In the genomic region with DNA sequence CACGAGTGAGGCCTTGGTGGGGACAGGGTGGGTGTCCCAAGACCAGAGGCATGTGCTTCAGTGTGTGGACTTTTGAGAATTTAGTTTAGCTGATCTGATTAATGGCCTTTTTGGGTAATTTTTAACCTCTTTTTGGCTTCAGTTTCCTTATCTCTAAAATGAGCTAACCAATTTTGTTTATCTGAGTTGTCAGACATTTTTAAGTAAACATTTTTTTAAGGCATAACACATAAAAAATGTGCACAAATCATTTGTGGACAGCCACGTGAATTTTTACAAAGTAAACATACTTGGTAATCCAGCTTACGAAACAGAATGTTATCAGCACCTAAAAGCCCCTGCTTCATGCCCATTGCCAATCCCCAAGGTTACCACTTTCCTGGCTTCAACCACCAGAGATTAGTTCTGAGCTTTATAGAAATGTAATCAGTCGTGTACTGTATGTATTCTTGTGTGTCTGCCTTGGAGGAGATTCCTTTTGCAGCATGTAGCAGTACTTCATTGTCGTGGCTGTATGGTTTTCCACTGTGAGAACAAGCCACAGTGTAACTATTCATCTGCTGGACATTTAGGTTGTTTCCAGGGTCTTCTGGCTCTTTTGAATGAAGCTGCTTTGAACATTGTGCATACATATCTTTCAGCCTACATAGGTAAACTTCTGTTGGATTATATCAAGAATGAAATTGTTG, we compare ENCODE assay signal across 1 cellular context.
A peak's percentile ranks its signal among the peaks of the same experiment; 100 is the strongest.
TF ChIP-seq lines count a peak whose summit lies in the region.

No MANE protein-coding gene starts in this region.

TF ChIP-seq in K562, 482 proteins besides CTCF, POLR2A, EP300 and RAD21 (continued from another document and continues in another):
- TF ChIP-seq, protein P1, sequence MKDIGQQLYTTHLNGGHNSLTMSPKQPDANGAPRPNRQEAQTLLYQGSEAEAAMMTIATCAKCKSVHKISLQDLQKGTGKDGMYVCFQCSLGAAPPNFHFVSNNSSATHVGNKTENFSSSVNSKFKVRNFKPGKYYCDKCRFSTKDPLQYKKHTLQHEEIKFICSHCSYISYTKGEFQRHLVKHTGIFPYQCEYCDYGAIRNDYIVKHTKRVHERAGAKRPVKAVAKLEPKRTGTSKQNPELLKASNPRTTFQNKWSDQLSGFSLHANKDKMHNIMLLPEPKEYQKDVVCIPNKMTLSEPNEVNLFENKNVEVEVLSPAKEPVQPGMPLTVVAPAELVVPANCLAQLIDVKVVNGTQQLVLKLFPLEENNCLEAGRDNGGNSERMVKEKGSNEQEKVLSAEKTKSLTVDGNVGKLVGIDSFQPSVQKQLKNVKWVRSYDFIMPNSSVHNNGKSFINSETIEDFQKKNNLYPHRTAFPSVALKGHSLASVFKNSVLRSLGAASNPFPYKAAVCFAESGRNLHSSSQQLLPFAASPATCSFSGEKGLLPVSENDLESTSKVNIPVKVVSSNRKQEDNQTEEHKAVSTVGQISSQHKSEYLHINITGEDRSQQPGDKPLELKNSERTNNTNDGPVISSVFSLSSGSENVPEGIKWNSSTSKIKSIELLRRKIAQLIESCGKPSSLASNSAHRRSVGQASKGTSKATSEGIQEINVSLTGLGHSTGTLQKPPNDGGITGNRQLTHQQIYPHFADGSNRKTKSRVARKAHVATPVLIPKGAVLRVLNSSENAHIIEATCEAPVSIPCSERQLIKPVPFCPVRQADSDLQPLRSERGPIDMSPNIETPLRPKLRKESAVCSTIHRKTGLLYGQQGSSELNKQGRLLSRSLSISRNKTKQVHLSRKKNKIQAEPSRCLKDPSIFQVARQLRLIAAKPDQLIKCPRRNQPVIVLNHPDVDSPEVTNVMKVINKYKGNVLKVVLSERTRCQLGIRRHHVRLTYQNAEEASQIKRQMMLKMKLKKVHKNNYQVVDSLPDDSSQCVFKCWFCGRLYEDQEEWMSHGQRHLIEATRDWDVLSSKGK (CRISPR knock-in tag; IDR thresholded peaks at IDR 0.05) = no peak
- TF ChIP-seq KDM2B (CRISPR knock-in tag; IDR thresholded peaks at IDR 0.05) (no peak), MEF2A (IDR thresholded peaks at IDR 0.05; ENCODE audit: control insufficient read depth, low read depth, low read length) (no peak), EWSR1 (IDR thresholded peaks at IDR 0.05; ENCODE audit: borderline replicate concordance, low read depth, partially characterized antibody) (no peak), ZNF239 (CRISPR knock-in tag; IDR thresholded peaks at IDR 0.05) (no peak), ZNF512 (tag; IDR thresholded peaks at IDR 0.05) (no peak), BCOR (IDR thresholded peaks at IDR 0.05) (no peak), BHLHE40 (IDR thresholded peaks at IDR 0.05; ENCODE audit: low read length) (peak; percentile 69; the same call in 1 of the 2 replicates), ZNF589 (CRISPR knock-in tag; IDR thresholded peaks at IDR 0.05; ENCODE audit: low read depth) (no peak), ZNF133 (CRISPR knock-in tag; IDR thresholded peaks at IDR 0.05) (no peak), SREBF2 (CRISPR knock-in tag; IDR thresholded peaks at IDR 0.05) (no peak), EP400 (IDR thresholded peaks at IDR 0.05) (peak; percentile 20; the same call in 1 of the 2 replicates), FOXJ2 (tag; IDR thresholded peaks at IDR 0.05) (peak; percentile 85; the same call in 1 of the 2 replicates), PURB (CRISPR knock-in tag; IDR thresholded peaks at IDR 0.05; ENCODE audit: low read depth) (no peak), HLTF (IDR thresholded peaks at IDR 0.05) (no peak), TARDBP (IDR thresholded peaks at IDR 0.05) (no peak), ZFP91 (CRISPR knock-in tag; IDR thresholded peaks at IDR 0.05) (no peak), FOXK1 (CRISPR knock-in tag; IDR thresholded peaks at IDR 0.05; ENCODE audit: borderline replicate concordance) (no peak), CBX1 (IDR thresholded peaks at IDR 0.05; ENCODE audit: low read depth) (no peak), SREBF1 (IDR thresholded peaks at IDR 0.05; ENCODE audit: borderline replicate concordance, low read depth, low read length) (no peak), CEBPB (tag; IDR thresholded peaks at IDR 0.05) (0 out of 2 replicates have a peak, but pooled peaks have one; percentile 19), CCNT2 (IDR thresholded peaks at IDR 0.05; ENCODE audit: borderline replicate concordance, extremely low read depth, insufficient read length, low read depth, low read length) (peak; percentile 88), RAD51 (IDR thresholded peaks at IDR 0.05; ENCODE audit: borderline replicate concordance, low read depth) (no peak), MYBL2 (IDR thresholded peaks at IDR 0.05; ENCODE audit: low read depth) (no peak), MYBL2 (CRISPR knock-in tag; IDR thresholded peaks at IDR 0.05; ENCODE audit: borderline replicate concordance) (no peak), CBFA2T3 (IDR thresholded peaks at IDR 0.05) (peak; percentile 72), NR2C2 (CRISPR knock-in tag; IDR thresholded peaks at IDR 0.05) (no peak), NR2C2 (tag; IDR thresholded peaks at IDR 0.05) (no peak), HDAC2 (IDR thresholded peaks at IDR 0.05) (no peak; the same call in 1 of the 2 replicates), NFRKB (IDR thresholded peaks at IDR 0.05; ENCODE audit: low read depth) (no peak), HNRNPUL1 (IDR thresholded peaks at IDR 0.05; ENCODE audit: low read length) (no peak), PCBP1 (IDR thresholded peaks at IDR 0.05; ENCODE audit: low read depth, low read length, poor library complexity, severe bottlenecking) (no peak), ZNF696 (CRISPR knock-in tag; conservative IDR thresholded peaks at IDR 0.05) (no peak), JUND (IDR thresholded peaks at IDR 0.05; ENCODE audit: borderline replicate concordance, low read depth, low read length) (peak; percentile 40; the same call in 1 of the 2 replicates), JUND (tag; IDR thresholded peaks at IDR 0.05; ENCODE audit: borderline replicate concordance, low read depth, low read length) (no peak; the same call in 2 of the 3 replicates), ZNF41 (CRISPR knock-in tag; conservative IDR thresholded peaks at IDR 0.05) (no peak), SMARCB1 (IDR thresholded peaks at IDR 0.05; ENCODE audit: insufficient read length, low read depth) (no peak), NR3C1 (CRISPR knock-in tag; IDR thresholded peaks at IDR 0.05) (no peak), RERE (CRISPR knock-in tag; IDR thresholded peaks at IDR 0.05; ENCODE audit: borderline replicate concordance) (no peak), SMAD1 (IDR thresholded peaks at IDR 0.05; ENCODE audit: low read depth, low read length, partially characterized antibody) (no peak), MECOM (CRISPR knock-in tag; IDR thresholded peaks at IDR 0.05) (no peak), ETV1 (tag; conservative IDR thresholded peaks at IDR 0.05; ENCODE audit: low read depth) (no peak), ZNF583 (CRISPR knock-in tag; IDR thresholded peaks at IDR 0.05) (no peak)
- TF ChIP-seq, protein P2, sequence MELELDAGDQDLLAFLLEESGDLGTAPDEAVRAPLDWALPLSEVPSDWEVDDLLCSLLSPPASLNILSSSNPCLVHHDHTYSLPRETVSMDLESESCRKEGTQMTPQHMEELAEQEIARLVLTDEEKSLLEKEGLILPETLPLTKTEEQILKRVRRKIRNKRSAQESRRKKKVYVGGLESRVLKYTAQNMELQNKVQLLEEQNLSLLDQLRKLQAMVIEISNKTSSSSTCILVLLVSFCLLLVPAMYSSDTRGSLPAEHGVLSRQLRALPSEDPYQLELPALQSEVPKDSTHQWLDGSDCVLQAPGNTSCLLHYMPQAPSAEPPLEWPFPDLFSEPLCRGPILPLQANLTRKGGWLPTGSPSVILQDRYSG (tag; conservative IDR thresholded peaks at IDR 0.05; ENCODE audit: low read depth) = no peak
- TF ChIP-seq, protein P3, sequence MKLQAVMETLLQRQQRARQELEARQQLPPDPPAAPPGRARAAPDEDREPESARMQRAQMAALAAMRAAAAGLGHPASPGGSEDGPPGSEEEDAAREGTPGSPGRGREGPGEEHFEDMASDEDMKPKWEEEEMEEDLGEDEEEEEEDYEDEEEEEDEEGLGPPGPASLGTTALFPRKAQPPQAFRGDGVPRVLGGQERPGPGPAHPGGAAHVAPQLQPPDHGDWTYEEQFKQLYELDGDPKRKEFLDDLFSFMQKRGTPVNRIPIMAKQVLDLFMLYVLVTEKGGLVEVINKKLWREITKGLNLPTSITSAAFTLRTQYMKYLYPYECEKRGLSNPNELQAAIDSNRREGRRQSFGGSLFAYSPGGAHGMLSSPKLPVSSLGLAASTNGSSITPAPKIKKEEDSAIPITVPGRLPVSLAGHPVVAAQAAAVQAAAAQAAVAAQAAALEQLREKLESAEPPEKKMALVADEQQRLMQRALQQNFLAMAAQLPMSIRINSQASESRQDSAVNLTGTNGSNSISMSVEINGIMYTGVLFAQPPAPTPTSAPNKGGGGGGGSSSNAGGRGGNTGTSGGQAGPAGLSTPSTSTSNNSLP (IDR thresholded peaks at IDR 0.05; ENCODE audit: borderline replicate concordance, low read depth, low read length) = no peak
- TF ChIP-seq, protein P4, sequence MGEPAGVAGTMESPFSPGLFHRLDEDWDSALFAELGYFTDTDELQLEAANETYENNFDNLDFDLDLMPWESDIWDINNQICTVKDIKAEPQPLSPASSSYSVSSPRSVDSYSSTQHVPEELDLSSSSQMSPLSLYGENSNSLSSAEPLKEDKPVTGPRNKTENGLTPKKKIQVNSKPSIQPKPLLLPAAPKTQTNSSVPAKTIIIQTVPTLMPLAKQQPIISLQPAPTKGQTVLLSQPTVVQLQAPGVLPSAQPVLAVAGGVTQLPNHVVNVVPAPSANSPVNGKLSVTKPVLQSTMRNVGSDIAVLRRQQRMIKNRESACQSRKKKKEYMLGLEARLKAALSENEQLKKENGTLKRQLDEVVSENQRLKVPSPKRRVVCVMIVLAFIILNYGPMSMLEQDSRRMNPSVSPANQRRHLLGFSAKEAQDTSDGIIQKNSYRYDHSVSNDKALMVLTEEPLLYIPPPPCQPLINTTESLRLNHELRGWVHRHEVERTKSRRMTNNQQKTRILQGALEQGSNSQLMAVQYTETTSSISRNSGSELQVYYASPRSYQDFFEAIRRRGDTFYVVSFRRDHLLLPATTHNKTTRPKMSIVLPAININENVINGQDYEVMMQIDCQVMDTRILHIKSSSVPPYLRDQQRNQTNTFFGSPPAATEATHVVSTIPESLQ (CRISPR knock-in tag; IDR thresholded peaks at IDR 0.05) = no peak
